In genomic region chr16:16201880-16202279, GRCh38 we compare ENCODE assay signal across 1 cellular context. TPM values are rescaled to one million over a fixed set of nuclear protein-coding genes. Genes with fewer than 3 reads are reported as not detected.
"Had no signal": no experiment of that assay in that cellular context is flagged by ENCODE, and none has a peak within 500 bp of the region (broad histone marks: within the 10 kb centered on the region; RNA-seq: fewer than 3 reads in every experiment).

No MANE protein-coding gene starts in this region.

RNA-seq across cellular contexts. Expression of gene ABCC6, which starts 21.4 kb away (rescaled TPM):
- polyA plus RNA-seq: neural cell had no signal
